In the genomic region with DNA sequence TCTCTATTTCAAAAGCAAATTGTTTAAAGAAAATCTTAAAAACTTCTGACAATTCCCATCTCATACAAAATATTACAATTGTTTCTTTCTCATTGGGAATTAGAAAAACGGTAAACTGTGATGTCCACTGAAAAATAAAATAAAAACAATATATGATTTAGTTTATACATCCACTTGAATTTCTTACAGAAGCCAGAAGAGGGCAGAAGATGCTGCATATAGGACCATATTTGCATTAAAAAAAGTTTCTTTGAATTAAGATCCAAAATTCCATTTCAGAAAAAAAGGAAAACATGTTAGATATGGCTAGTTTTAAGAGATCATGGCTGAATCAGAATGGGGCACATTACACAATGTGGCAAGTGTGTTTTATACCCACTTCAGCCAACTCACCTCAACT, we compare ENCODE assay signal across 15 cellular contexts. TPM values are rescaled to one million over a fixed set of nuclear protein-coding genes. Genes with fewer than 3 reads are reported as not detected.
DNase-seq lines count a peak whose midpoint lies in the region; ATAC-seq, FAIRE-seq and TF ChIP-seq lines count a peak whose summit lies in the region.
"Had no signal": no experiment of that assay in that cellular context is flagged by ENCODE, and none has a peak within 500 bp of the region (broad histone marks: within the 10 kb centered on the region; RNA-seq: fewer than 3 reads in every experiment).

No MANE protein-coding gene starts in this region.

- H3K4me2 ChIP-seq in DOHH2 (ENCODE audit: low read length) (no peak overlapping the region), GM12878 (ENCODE audit: control insufficient read depth, insufficient read depth) (no peak overlapping the region)

- intact Hi-C loops in GM12878 (cut with micrococcal nuclease; ENCODE audit: unreplicated experiment), result no loop called here

- no peaks in the 10 kb centered on the region for H3K9me3 ChIP-seq in DOHH2 (ENCODE audit: control insufficient read depth, insufficient read depth, low read length)
- no peaks in the 10 kb centered on the region for H3K9me3 ChIP-seq in GM12878 (replicated peaks; ENCODE audit: control insufficient read depth, insufficient read depth, low read length)
- H3K9me3 ChIP-seq: ascending aorta had no signal

- POLR2A ChIA-PET in GM12878 (lab: Charles Lee), result no interaction called here

- FAIRE-seq in GM12878 (lab: Jason Lieb, UNC), result no peak
- FAIRE-seq: GM19239 had no signal

- H3K27ac Mint-ChIP-seq in mesothelial cell of epicardium, result no peak overlapping the region
- H3K27ac Mint-ChIP-seq: IgD-negative memory B cell, T-helper 17 cell had no signal

- H3K79me2 ChIP-seq in DOHH2 (ENCODE audit: control insufficient read depth, low read length) (no peaks in the 10 kb centered on the region), GM12878 (ENCODE audit: control insufficient read depth, insufficient read depth, low read length) (no peaks in the 10 kb centered on the region)

- CTCF ChIA-PET in GM12878 (lab: Yijun Ruan, JAX), result interaction anchor here (0.8 to 1.2 kb wide), 2 partner anchors 1026 to 1784 kb away, joined by 3 to 4 read pairs; no protein-coding TSS in a partner anchor

- H2AFZ ChIP-seq in GM12878 (ENCODE audit: control insufficient read depth, low read depth, low read length), result no peak overlapping the region

- peaks cover 2% of the 10 kb centered on the region for H3K27me3 Mint-ChIP-seq in mesothelial cell of epicardium (ENCODE audit: low read depth)
- H3K27me3 Mint-ChIP-seq: IgD-negative memory B cell, T-helper 17 cell had no signal

- SMC1A ChIA-PET in GM12878 (lab: Charles Lee; ENCODE audit: uncharacterized antibody, unreplicated experiment), result no interaction called here

- H3K4me3 ChIP-seq in DOHH2 (ENCODE audit: low read length) (no peak overlapping the region), GM12878 (no peak overlapping the region)
- H3K4me3 ChIP-seq: ascending aorta had no signal

- H3K4me3 Mint-ChIP-seq in mesothelial cell of epicardium, result no peak overlapping the region
- H3K4me3 Mint-ChIP-seq: IgD-negative memory B cell, T-helper 17 cell had no signal

- TF ChIP-seq EP300 in GM12878 (IDR thresholded peaks at IDR 0.05; ENCODE audit: borderline replicate concordance in 1 of 2, control insufficient read depth in 1 of 2, low read depth in 2 of 2, low read length in 2 of 2), result no peak

- H3K27ac ChIP-seq in DOHH2 (ENCODE audit: low read depth, low read length) (no peak overlapping the region), GM12878 (ENCODE audit: control insufficient read depth, insufficient read depth) (no peak overlapping the region)
- H3K27ac ChIP-seq: ascending aorta had no signal

- no TSS peak for BruUV-seq in GM12878 (replicated peaks; lab: Mats Ljungman, UMichigan)

- no peaks in the 10 kb centered on the region for H3K36me3 ChIP-seq in DOHH2 (ENCODE audit: control insufficient read depth, low read length)
- no peaks in the 10 kb centered on the region for H3K36me3 ChIP-seq in GM12878 (ENCODE audit: control insufficient read depth in 2 of 2, insufficient read depth in 2 of 2, low read length in 1 of 2)
- H3K36me3 ChIP-seq: ascending aorta had no signal

- H3K9me3 Mint-ChIP-seq in mesothelial cell of epicardium, result no peaks in the 10 kb centered on the region

- no peaks in the 10 kb centered on the region for H3K36me3 Mint-ChIP-seq in mesothelial cell of epicardium
- H3K36me3 Mint-ChIP-seq: IgD-negative memory B cell had no signal

- TF ChIP-seq RAD21 in GM12878 (IDR thresholded peaks at IDR 0.05; ENCODE audit: insufficient read depth, low read depth, low read length), result peak; percentile 26; the same call in 1 of the 2 replicates

- no peaks in the 10 kb centered on the region for H3K9me2 ChIP-seq in DOHH2 (replicated peaks; ENCODE audit: control insufficient read depth, low read length)

- TF ChIP-seq POLR2A in GM12878 (IDR thresholded peaks at IDR 0.05; ENCODE audit: low read depth, low read length), result no peak

- DNase-seq in Kasumi-1 (lab: John Stamatoyannopoulos, UW) (peak; percentile 39 to 62), GM12878 (ENCODE audit: low read depth, low spot score) (no peak), mesothelial cell of epicardium (ENCODE audit: low spot score in 2 of 2, unreplicated experiment in 2 of 2) (no peak), islet precursor cell (no peak)
- DNase-seq: activated CD8-positive, alpha-beta memory T cell treated with anti-CD3 and anti-CD28 coated beads, Interleukin-2, amount 50 U/mL, for 48 hours; GDM1; T-helper 17 cell had no signal

- WGBS in GM12878 (ENCODE audit: insufficient coverage, insufficient replicate concordance, low lambda C conversion rate, missing lambda C conversion rate), result 7% methylated on average over 1 of the region's 1 CpG

- H3K27me3 ChIP-seq in DOHH2 (ENCODE audit: control insufficient read depth, low read length), result peaks cover 3% of the 10 kb centered on the region
- H3K27me3 ChIP-seq in GM12878 (replicated peaks in 1 of 2; ENCODE audit: control insufficient read depth in 2 of 2, insufficient read depth in 2 of 2, low read length in 1 of 2), result no peaks in the 10 kb centered on the region
- H3K27me3 ChIP-seq: ascending aorta had no signal

- TF ChIP-seq CTCF in DOHH2 (IDR thresholded peaks at IDR 0.05; ENCODE audit: low read depth, low read length, poor library complexity, severe bottlenecking), result peak; percentile 39
- peak in 1 of 3 experiments; percentile 9; a peak in 2 of 6 replicates for TF ChIP-seq CTCF in GM12878 (IDR thresholded peaks at IDR 0.05 in 2 of 3, conservative IDR thresholded peaks at IDR 0.05 in 1 of 3; ENCODE audit: control insufficient read depth in 2 of 3, extremely low read depth in 1 of 3, insufficient read depth in 1 of 3, low read depth in 3 of 3, low read length in 3 of 3)
- peak; percentile 68 for TF ChIP-seq CTCF in mesothelial cell of epicardium (IDR thresholded peaks at IDR 0.05; ENCODE audit: unreplicated experiment)

- no peak for ATAC-seq in GM12878
- no peak for ATAC-seq in HG03097 (IDR thresholded peaks at IDR 0.05; ENCODE audit: low FRiP score, unreplicated experiment)
- no peak for ATAC-seq in HG02759 (IDR thresholded peaks at IDR 0.05; ENCODE audit: unreplicated experiment)
- ATAC-seq: T-helper 17 cell had no signal

- H3F3A ChIP-seq in DOHH2 (ENCODE audit: control insufficient read depth, insufficient read depth), result no peaks in the 10 kb centered on the region

- H3K4me1 Mint-ChIP-seq in mesothelial cell of epicardium, result peaks cover 35% of the 10 kb centered on the region
- H3K4me1 Mint-ChIP-seq: IgD-negative memory B cell, T-helper 17 cell had no signal

- H3K4me1 ChIP-seq in DOHH2 (ENCODE audit: control insufficient read depth, low read length) (no peaks in the 10 kb centered on the region), GM12878 (ENCODE audit: control insufficient read depth, insufficient read depth, low read length) (no peaks in the 10 kb centered on the region)
- H3K4me1 ChIP-seq: ascending aorta had no signal

- RAD21 ChIA-PET in GM12878 (lab: Charles Lee; ENCODE audit: unreplicated experiment), result no interaction called here

- H4K20me1 ChIP-seq in DOHH2 (ENCODE audit: control insufficient read depth, insufficient read depth, low read depth, low read length) (no peaks in the 10 kb centered on the region), GM12878 (ENCODE audit: control insufficient read depth, insufficient read depth) (no peaks in the 10 kb centered on the region)

- in situ Hi-C loops in GM12878 (cut with MboI), result loop anchor here (10.0 kb wide), 1 partner anchor 1026 kb away; no protein-coding TSS in a partner anchor

- no peak overlapping the region for H3K9ac ChIP-seq in GM12878 (ENCODE audit: control insufficient read depth, insufficient read depth, low read length)

TF ChIP-seq in GM12878, 131 proteins besides CTCF, POLR2A, EP300 and RAD21:
- TF ChIP-seq KAT2A (conservative IDR thresholded peaks at IDR 0.05; ENCODE audit: control insufficient read depth, low read depth, low read length), result no peak
- no peak for TF ChIP-seq MEF2B (IDR thresholded peaks at IDR 0.05; ENCODE audit: partially characterized antibody, poor library complexity, severe bottlenecking)
- TF ChIP-seq MTA3 (IDR thresholded peaks at IDR 0.05; ENCODE audit: borderline replicate concordance, low read length), result no peak
- no peak for TF ChIP-seq YY1 (IDR thresholded peaks at IDR 0.05; ENCODE audit: low read depth, low read length)
- TF ChIP-seq ZZZ3 (IDR thresholded peaks at IDR 0.05; ENCODE audit: control insufficient read depth, insufficient read length, low read depth), result no peak
- no peak for TF ChIP-seq TAF1 (IDR thresholded peaks at IDR 0.05; ENCODE audit: borderline replicate concordance, low read depth, low read length)

RNA-seq across cellular contexts. Expression of gene LRRC4C, which starts 39.3 kb away (rescaled TPM):
- not detected in 2 replicates for total RNA-seq in GM12878 (2013; cell fraction: nucleolus; rRNA removed)
- total RNA-seq in GM12878 (2014; rRNA removed), result not detected in 2 replicates
- not detected in 2 replicates for total RNA-seq in GM12878 (2014; rRNA removed; fragmentation: Illumina TruSeq; extraction: Trizol)
- total RNA-seq in GM12878 (2021), result not detected in 2 replicates
- not detected for polyA plus RNA-seq in GM12878 (2011; ENCODE audit: low read depth)
- polyA plus RNA-seq in GM12878 (2011; rRNA removed), result 1.5 and 3.1 TPM in 2 replicates
- polyA plus RNA-seq in GM12878 (2011; cell fraction: cytosol; rRNA removed), result 0.94 and 0.99 TPM in 2 replicates
- 3.3 and 4.4 TPM in 2 replicates for polyA plus RNA-seq in GM12878 (2011; cell fraction: nucleus; rRNA removed)
- 0.11 TPM in 1 of 2 replicates, not detected in the other for polyA plus RNA-seq in GM12878 (2012)
- not detected in 2 replicates for polyA plus RNA-seq in GM12878 (2014; fragmentation: Illumina TruSeq; extraction: Trizol)
- polyA plus RNA-seq in GM12878 (2014; fragmentation: Nextera tagmentation; extraction: Ambion mirVana), result not detected
- not detected in 2 replicates for polyA plus RNA-seq in GM12878 (2014; rRNA removed)
- polyA plus RNA-seq in GM12878 (2016; fragmentation: Nextera tagmentation; extraction: Ambion mirVana), result not detected
- 5.4 and 7.9 TPM in 2 replicates for polyA minus RNA-seq in GM12878 (2011; rRNA and poly(A)+ RNA removed)
- polyA minus RNA-seq in GM12878 (2011; cell fraction: cytosol; rRNA and poly(A)+ RNA removed), result 2.5 TPM in 1 of 2 replicates, not detected in the other
- 16.2 and 22.1 TPM in 2 replicates for polyA minus RNA-seq in GM12878 (2011; cell fraction: nucleus; rRNA and poly(A)+ RNA removed)
- 16.5 to 17.6 TPM (median 16.9 TPM) in 3 replicates for total RNA-seq in mesothelial cell of epicardium
- total RNA-seq: ascending aorta, lung microvascular endothelial cell, pulmonary artery endothelial cell, T-helper 17 cell had no signal
- polyA plus RNA-seq: IgD-negative memory B cell had no signal

Comparison
In these comparisons a context has a peak if more than half of its experiments do, and no peak if none do; other contexts are left out.
1. DNase-seq: peak in Kasumi-1 (2 of 2); none in GM12878 (single experiment), mesothelial cell of epicardium (0 of 2) and islet precursor cell (single experiment).
2. RNA of gene LRRC4C, which starts 39.3 kb away (total RNA-seq): 16.5 to 17.6 TPM in mesothelial cell of epicardium; not detected in GM12878; every median in the first group is over 10 times any median in the second.